Comparison of ENCODE assay signal across 8 cellular contexts in the genomic region with DNA sequence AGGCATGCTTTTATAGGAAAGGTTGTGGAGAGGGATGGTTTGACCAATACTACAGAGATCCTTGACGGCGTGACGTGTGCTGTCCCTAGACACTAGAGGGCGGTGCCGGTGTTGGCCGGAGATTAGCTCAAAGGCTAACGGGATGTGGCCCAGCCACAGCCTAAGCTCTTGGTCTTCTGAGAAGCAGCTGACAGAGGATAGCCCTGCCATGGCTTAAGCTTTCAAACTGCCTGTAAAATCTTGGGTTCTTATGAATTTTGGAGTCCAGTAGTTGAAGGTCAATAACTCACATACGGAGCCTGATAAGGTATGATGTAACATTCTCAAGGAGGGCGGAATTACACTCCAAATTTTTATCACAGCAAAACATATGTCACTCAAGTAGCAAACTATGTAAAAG.
A peak's percentile ranks its signal among the peaks of the same experiment; 100 is the strongest.
DNase-seq lines count a peak whose midpoint lies in the region; ATAC-seq and TF ChIP-seq lines count a peak whose summit lies in the region.

No MANE protein-coding gene starts in this region.

- peak; percentile 47 for TF ChIP-seq CTCF in DND-41 (IDR thresholded peaks at IDR 0.05; ENCODE audit: borderline replicate concordance, extremely low read depth, low read length, poor library complexity, severe bottlenecking)
- TF ChIP-seq CTCF in brain (conservative IDR thresholded peaks at IDR 0.05), result peak; percentile 45 to 69

- ATAC-seq in DND-41 (ENCODE audit: insufficient read depth, low read depth) (peak; percentile 45; the same call in 1 of the 3 replicates), GM19023 (IDR thresholded peaks at IDR 0.05; ENCODE audit: unreplicated experiment) (peak; percentile 100), HG03060 (IDR thresholded peaks at IDR 0.05; ENCODE audit: low read depth, unreplicated experiment) (peak; percentile 97)

- H3K4me2 ChIP-seq in DND-41 (ENCODE audit: insufficient read depth, low read length), result no peak overlapping the region

- no peaks in the 10 kb centered on the region for H3K9me3 Mint-ChIP-seq in brain
- no peaks in the 10 kb centered on the region for H3K9me3 Mint-ChIP-seq in activated T-helper 2 cell treated with anti-CD3 and anti-CD28 coated beads, Interferon-gamma antibody, Interleukin-2, Interleukin-4, amounts not matched to agents 10 μg/mL and 5 μg/mL and 100 μg/mL, durations not matched to agents 14 hours and 24 hours and 36 hours
- H3K9me3 Mint-ChIP-seq in CD4-positive, alpha-beta memory T cell, result peaks cover 0 to 3% (median 0%) of the 10 kb centered on the region in 8 donors

- H3K9me3 ChIP-seq in DND-41 (ENCODE audit: insufficient read depth, low read length, severe bottlenecking), result no peaks in the 10 kb centered on the region
- H3K9me3 ChIP-seq in CD4-positive, alpha-beta memory T cell (ENCODE audit: control insufficient read depth in 1 of 2, low read length in 2 of 2), result no peaks in the 10 kb centered on the region

- H3K36me3 Mint-ChIP-seq in brain, result no peaks in the 10 kb centered on the region
- no peaks in the 10 kb centered on the region for H3K36me3 Mint-ChIP-seq in activated T-helper 2 cell treated with anti-CD3 and anti-CD28 coated beads, Interferon-gamma antibody, Interleukin-2, Interleukin-4, amounts not matched to agents 10 μg/mL and 5 μg/mL and 100 μg/mL, durations not matched to agents 14 hours and 24 hours and 36 hours (ENCODE audit: low read depth)
- no peaks in the 10 kb centered on the region for H3K36me3 Mint-ChIP-seq in CD4-positive, alpha-beta memory T cell

- no peak overlapping the region for H3K27ac ChIP-seq in DND-41 (ENCODE audit: low read length)
- H3K27ac ChIP-seq in CD4-positive, alpha-beta memory T cell (ENCODE audit: low read depth, low read length), result no peak overlapping the region

- DNase-seq in DND-41 (peak; percentile 12), NCI-H526 (lab: John Stamatoyannopoulos, UW) (peak; percentile 16 to 64), kidney tubule cell (ENCODE audit: low spot score) (peak; percentile 66)
- no peak for DNase-seq in activated T-helper 2 cell treated with anti-CD3 and anti-CD28 coated beads, Interferon-gamma antibody, Interleukin-2, Interleukin-4, amounts not matched to agents 10 μg/mL and 5 μg/mL and 100 μg/mL, durations not matched to agents 14 hours and 24 hours and 36 hours (ENCODE audit: low spot score)
- no peak for DNase-seq in CD4-positive, alpha-beta memory T cell

- no peaks in the 10 kb centered on the region for H3K79me2 ChIP-seq in DND-41 (ENCODE audit: insufficient read depth, low read length)

- intact Hi-C loops in activated T-helper 2 cell treated with anti-CD3 and anti-CD28 coated beads, Interferon-gamma antibody, Interleukin-2, Interleukin-4, amounts not matched to agents 10 μg/mL and 5 μg/mL and 100 μg/mL, durations not matched to agents 14 hours and 24 hours and 36 hours (cut with micrococcal nuclease), result loop anchor here (2.0 to 5.0 kb wide), 2 partner anchors 390 to 515 kb away; partner anchors contain the start of gene ATXN7L3B
- intact Hi-C loops in CD4-positive, alpha-beta memory T cell (cut with micrococcal nuclease), result loop anchor here (2.0 kb wide), 1 partner anchor 515 kb away; the partner anchor contains the start of gene ATXN7L3B

- H3K4me1 Mint-ChIP-seq in brain, result no peaks in the 10 kb centered on the region
- no peaks in the 10 kb centered on the region for H3K4me1 Mint-ChIP-seq in activated T-helper 2 cell treated with anti-CD3 and anti-CD28 coated beads, Interferon-gamma antibody, Interleukin-2, Interleukin-4, amounts not matched to agents 10 μg/mL and 5 μg/mL and 100 μg/mL, durations not matched to agents 14 hours and 24 hours and 36 hours (ENCODE audit: low read depth)
- H3K4me1 Mint-ChIP-seq in CD4-positive, alpha-beta memory T cell, result peaks cover 0 to 2% (median 0%) of the 10 kb centered on the region in 4 donors

- no peak overlapping the region for H3K4me3 ChIP-seq in DND-41 (ENCODE audit: low read depth in 1 of 2, low read length in 2 of 2)
- H3K4me3 ChIP-seq in CD4-positive, alpha-beta memory T cell (ENCODE audit: low read length in 2 of 2), result no peak overlapping the region

- no peak overlapping the region for H3K27ac Mint-ChIP-seq in brain
- no peak overlapping the region for H3K27ac Mint-ChIP-seq in activated T-helper 2 cell treated with anti-CD3 and anti-CD28 coated beads, Interferon-gamma antibody, Interleukin-2, Interleukin-4, amounts not matched to agents 10 μg/mL and 5 μg/mL and 100 μg/mL, durations not matched to agents 14 hours and 24 hours and 36 hours
- no peak overlapping the region for H3K27ac Mint-ChIP-seq in CD4-positive, alpha-beta memory T cell

- no peaks in the 10 kb centered on the region for H3K27me3 ChIP-seq in DND-41 (ENCODE audit: insufficient read depth, low read length, poor library complexity)
- H3K27me3 ChIP-seq in CD4-positive, alpha-beta memory T cell (ENCODE audit: insufficient read depth, low read length), result no peaks in the 10 kb centered on the region

- H3K36me3 ChIP-seq in DND-41 (ENCODE audit: insufficient read depth, low read length), result no peaks in the 10 kb centered on the region
- no peaks in the 10 kb centered on the region for H3K36me3 ChIP-seq in CD4-positive, alpha-beta memory T cell (ENCODE audit: insufficient read depth, low read length)

- H3K27me3 Mint-ChIP-seq in brain, result no peaks in the 10 kb centered on the region
- H3K27me3 Mint-ChIP-seq in activated T-helper 2 cell treated with anti-CD3 and anti-CD28 coated beads, Interferon-gamma antibody, Interleukin-2, Interleukin-4, amounts not matched to agents 10 μg/mL and 5 μg/mL and 100 μg/mL, durations not matched to agents 14 hours and 24 hours and 36 hours (ENCODE audit: low read depth), result no peaks in the 10 kb centered on the region
- no peaks in the 10 kb centered on the region for H3K27me3 Mint-ChIP-seq in CD4-positive, alpha-beta memory T cell

- no peaks in the 10 kb centered on the region for H4K20me1 ChIP-seq in DND-41 (ENCODE audit: insufficient read depth, low read length)

- H2AFZ ChIP-seq in DND-41 (ENCODE audit: low read depth, low read length), result no peak overlapping the region

- no peak overlapping the region for H3K9ac ChIP-seq in DND-41 (ENCODE audit: low read depth, low read length)

- POLR2A ChIA-PET in CD4-positive, alpha-beta memory T cell (lab: Charles Lee; ENCODE audit: partially characterized antibody), result no interaction called here

- CTCF ChIA-PET in CD4-positive, alpha-beta memory T cell (lab: Charles Lee; ENCODE audit: partially characterized antibody), result no interaction called here

- no peaks in the 10 kb centered on the region for H3K4me1 ChIP-seq in DND-41 (ENCODE audit: insufficient read depth, low read length)
- H3K4me1 ChIP-seq in CD4-positive, alpha-beta memory T cell (ENCODE audit: insufficient read depth, low read length), result no peaks in the 10 kb centered on the region

- no peak overlapping the region for H3K4me3 Mint-ChIP-seq in brain
- no peak overlapping the region for H3K4me3 Mint-ChIP-seq in activated T-helper 2 cell treated with anti-CD3 and anti-CD28 coated beads, Interferon-gamma antibody, Interleukin-2, Interleukin-4, amounts not matched to agents 10 μg/mL and 5 μg/mL and 100 μg/mL, durations not matched to agents 14 hours and 24 hours and 36 hours (ENCODE audit: low read depth)
- no peak overlapping the region for H3K4me3 Mint-ChIP-seq in CD4-positive, alpha-beta memory T cell

Comparison
In these comparisons a context has a peak if more than half of its experiments do, and no peak if none do; other contexts are left out.
1. ATAC-seq: peak in every context shown above with its lines; median percentile 100 in GM19023; 97 in HG03060; 45 in DND-41.
2. DNase-seq: peak in DND-41 (single experiment), NCI-H526 (2 of 2) and kidney tubule cell (single experiment); none in activated T-helper 2 cell treated with anti-CD3 and anti-CD28 coated beads, Interferon-gamma antibody, Interleukin-2, Interleukin-4, amounts not matched to agents 10 μg/mL and 5 μg/mL and 100 μg/mL, durations not matched to agents 14 hours and 24 hours and 36 hours (single experiment) and CD4-positive, alpha-beta memory T cell (0 of 5).